In the genomic region with DNA sequence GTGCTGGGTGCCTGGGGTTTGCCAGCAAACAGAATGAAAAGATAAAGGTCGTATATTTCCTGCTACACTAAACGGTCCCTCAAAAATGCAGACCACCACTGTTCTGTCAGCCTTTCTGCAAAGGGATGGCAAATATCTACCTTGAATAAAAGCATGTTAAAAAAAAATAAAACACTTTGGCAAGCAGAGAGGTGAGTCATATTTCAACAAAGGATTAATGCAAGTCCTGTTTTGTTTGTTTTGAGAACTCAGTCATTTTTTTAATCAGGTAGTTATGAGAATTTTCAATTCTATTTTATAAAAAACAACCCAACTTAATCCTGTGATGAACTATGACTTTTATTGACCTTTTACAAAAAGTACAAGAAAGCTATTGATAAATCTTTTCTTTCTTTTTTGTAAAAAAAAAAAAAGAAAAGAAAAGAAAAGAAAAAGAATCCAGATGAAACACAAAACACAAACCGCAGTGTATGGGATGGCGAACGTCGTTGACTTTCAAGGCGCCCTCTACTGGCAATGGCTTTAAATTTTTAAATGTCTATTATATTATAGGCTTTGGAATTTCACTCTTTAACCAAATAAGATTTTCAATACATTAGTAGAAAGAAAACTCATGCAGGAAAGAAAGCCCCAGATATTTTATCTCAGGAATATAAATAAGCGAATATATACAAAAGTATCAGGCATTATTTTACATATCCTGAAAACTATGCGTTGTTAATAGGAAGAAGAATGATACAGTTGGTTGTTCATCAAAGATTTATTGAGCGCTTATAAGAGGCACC, we compare ENCODE assay signal across 8 cellular contexts.
A peak's percentile ranks its signal among the peaks of the same experiment; 100 is the strongest.
DNase-seq lines count a peak whose midpoint lies in the region; ATAC-seq, FAIRE-seq and TF ChIP-seq lines count a peak whose summit lies in the region.

No MANE protein-coding gene starts in this region.

- no peaks in the 10 kb centered on the region for H3K27me3 ChIP-seq in cardiac muscle cell
- H3K27me3 ChIP-seq in gastroesophageal sphincter: no peaks in the 10 kb centered on the region
- no peaks in the 10 kb centered on the region for H3K27me3 ChIP-seq in skeletal muscle tissue (ENCODE audit: control insufficient read depth in 3 of 3, insufficient read depth in 3 of 3, low read length in 3 of 3)

- peaks cover 0 to 2% of the 10 kb centered on the region in 2 donors for H3K36me3 Mint-ChIP-seq in activated T-cell treated with anti-CD3 and anti-CD28 coated beads, Interleukin-2, amount 50 U/mL, for 72 hours (ENCODE audit: insufficient read depth in 2 of 2)
- no peaks in the 10 kb centered on the region for H3K36me3 Mint-ChIP-seq in activated T-helper 2 cell treated with anti-CD3 and anti-CD28 coated beads, Interferon-gamma antibody, Interleukin-2, Interleukin-4, amounts not matched to agents 10 μg/mL and 5 μg/mL and 100 μg/mL, durations not matched to agents 14 hours and 24 hours and 36 hours (ENCODE audit: low read depth)

- H3K27ac ChIP-seq in cardiac muscle cell (no peak overlapping the region), gastroesophageal sphincter (peak overlapping the region in 1 of 4 donors; percentile 12), skeletal muscle tissue (ENCODE audit: low read depth, low read length) (no peak overlapping the region)

- no peak for TF ChIP-seq EP300 in gastroesophageal sphincter (IDR thresholded peaks at IDR 0.05)

- 28 to 30% methylated on average over 10 of the region's 10 CpGs for WGBS in gastroesophageal sphincter (ENCODE audit: low coverage in 1 of 2), 2 donors

- peaks cover 0 to 1% of the 10 kb centered on the region in 2 donors for H3K9me3 Mint-ChIP-seq in activated T-cell treated with anti-CD3 and anti-CD28 coated beads, Interleukin-2, amount 50 U/mL, for 72 hours
- H3K9me3 Mint-ChIP-seq in activated T-helper 2 cell treated with anti-CD3 and anti-CD28 coated beads, Interferon-gamma antibody, Interleukin-2, Interleukin-4, amounts not matched to agents 10 μg/mL and 5 μg/mL and 100 μg/mL, durations not matched to agents 14 hours and 24 hours and 36 hours: peaks cover 4% of the 10 kb centered on the region

- peak; percentile 69 for TF ChIP-seq CTCF in cardiac muscle cell (IDR thresholded peaks at IDR 0.05; ENCODE audit: low read depth, low read length)
- peak; percentile 41 to 60 (median 52) for TF ChIP-seq CTCF in gastroesophageal sphincter (IDR thresholded peaks at IDR 0.05)

- H3K9me3 ChIP-seq in cardiac muscle cell (ENCODE audit: low read depth): no peaks in the 10 kb centered on the region
- no peaks in the 10 kb centered on the region for H3K9me3 ChIP-seq in gastroesophageal sphincter
- H3K9me3 ChIP-seq in skeletal muscle tissue (ENCODE audit: control insufficient read depth in 3 of 3, low read length in 3 of 3): no peaks in the 10 kb centered on the region

- peak; percentile 50 to 70 for DNase-seq in cardiac muscle cell (ENCODE audit: low read depth in 1 of 2, low spot score in 1 of 2)
- DNase-seq in cardiac septum (ENCODE audit: low spot score): no peak
- DNase-seq in NCI-H2171 (lab: John Stamatoyannopoulos, UW): peak; percentile 18
- DNase-seq in activated T-cell treated with anti-CD3 and anti-CD28 coated beads, Interleukin-2, amount 50 U/mL, for 72 hours: peak; percentile 37 to 43
- DNase-seq in activated T-helper 2 cell treated with anti-CD3 and anti-CD28 coated beads, Interferon-gamma antibody, Interleukin-2, Interleukin-4, amounts not matched to agents 10 μg/mL and 5 μg/mL and 100 μg/mL, durations not matched to agents 14 hours and 24 hours and 36 hours (ENCODE audit: low spot score): no peak
- DNase-seq in HTR-8/SVneo (ENCODE audit: insufficient read length, low spot score): no peak

- peak overlapping the region in 1 of 2 donors; percentile 48 for H3K4me3 Mint-ChIP-seq in activated T-cell treated with anti-CD3 and anti-CD28 coated beads, Interleukin-2, amount 50 U/mL, for 72 hours
- H3K4me3 Mint-ChIP-seq in activated T-helper 2 cell treated with anti-CD3 and anti-CD28 coated beads, Interferon-gamma antibody, Interleukin-2, Interleukin-4, amounts not matched to agents 10 μg/mL and 5 μg/mL and 100 μg/mL, durations not matched to agents 14 hours and 24 hours and 36 hours (ENCODE audit: low read depth): no peak overlapping the region

- peak overlapping the region in 2 of 3 donors; percentile 9 to 35 for H3K9ac ChIP-seq in skeletal muscle tissue (ENCODE audit: low read depth in 1 of 3, low read length in 3 of 3)

- H3K4me1 ChIP-seq in cardiac muscle cell (ENCODE audit: low read depth): no peaks in the 10 kb centered on the region
- peaks cover 0 to 8% (median 3%) of the 10 kb centered on the region in 3 donors for H3K4me1 ChIP-seq in gastroesophageal sphincter
- peaks cover 0 to 3% (median 0%) of the 10 kb centered on the region in 3 donors for H3K4me1 ChIP-seq in skeletal muscle tissue (ENCODE audit: control insufficient read depth in 3 of 3, insufficient read depth in 3 of 3, low read length in 3 of 3)

- H3K36me3 ChIP-seq in cardiac muscle cell (no peaks in the 10 kb centered on the region), gastroesophageal sphincter (no peaks in the 10 kb centered on the region), skeletal muscle tissue (ENCODE audit: control insufficient read depth in 3 of 3, insufficient read depth in 3 of 3, low read length in 3 of 3) (no peaks in the 10 kb centered on the region)

- FAIRE-seq in HTR-8/SVneo (lab: Jason Lieb, UNC): no peak

- no peak overlapping the region for H3K4me3 ChIP-seq in cardiac muscle cell
- H3K4me3 ChIP-seq in gastroesophageal sphincter: no peak overlapping the region
- no peak overlapping the region for H3K4me3 ChIP-seq in skeletal muscle tissue (ENCODE audit: low read length in 3 of 3)

- intact Hi-C loops in cardiac septum (cut with DNase I): no loop called here
- intact Hi-C loops in activated T-helper 2 cell treated with anti-CD3 and anti-CD28 coated beads, Interferon-gamma antibody, Interleukin-2, Interleukin-4, amounts not matched to agents 10 μg/mL and 5 μg/mL and 100 μg/mL, durations not matched to agents 14 hours and 24 hours and 36 hours (cut with micrococcal nuclease): loop anchor here (1.0 to 2.0 kb wide), 3 partner anchors 30 to 162 kb away; no protein-coding TSS in a partner anchor

- no peak for TF ChIP-seq POLR2A in gastroesophageal sphincter (IDR thresholded peaks at IDR 0.05)

- peaks cover 10% of the 10 kb centered on the region for H3K4me1 Mint-ChIP-seq in activated T-cell treated with anti-CD3 and anti-CD28 coated beads, Interleukin-2, amount 50 U/mL, for 72 hours (ENCODE audit: low read depth)
- peaks cover 9% of the 10 kb centered on the region for H3K4me1 Mint-ChIP-seq in activated T-helper 2 cell treated with anti-CD3 and anti-CD28 coated beads, Interferon-gamma antibody, Interleukin-2, Interleukin-4, amounts not matched to agents 10 μg/mL and 5 μg/mL and 100 μg/mL, durations not matched to agents 14 hours and 24 hours and 36 hours (ENCODE audit: low read depth)

- H3K27me3 Mint-ChIP-seq in activated T-cell treated with anti-CD3 and anti-CD28 coated beads, Interleukin-2, amount 50 U/mL, for 72 hours (ENCODE audit: low read depth): peaks cover 6% of the 10 kb centered on the region
- H3K27me3 Mint-ChIP-seq in activated T-helper 2 cell treated with anti-CD3 and anti-CD28 coated beads, Interferon-gamma antibody, Interleukin-2, Interleukin-4, amounts not matched to agents 10 μg/mL and 5 μg/mL and 100 μg/mL, durations not matched to agents 14 hours and 24 hours and 36 hours (ENCODE audit: low read depth): no peaks in the 10 kb centered on the region

- ATAC-seq in activated T-cell treated with anti-CD3 and anti-CD28 coated beads, Interleukin-2, amount 50 U/mL, for 72 hours (replicated peaks in 1 of 2): peak; percentile 54 to 64
- no peak for ATAC-seq in gastroesophageal sphincter

- no peak overlapping the region for H3K27ac Mint-ChIP-seq in activated T-cell treated with anti-CD3 and anti-CD28 coated beads, Interleukin-2, amount 50 U/mL, for 72 hours
- H3K27ac Mint-ChIP-seq in activated T-helper 2 cell treated with anti-CD3 and anti-CD28 coated beads, Interferon-gamma antibody, Interleukin-2, Interleukin-4, amounts not matched to agents 10 μg/mL and 5 μg/mL and 100 μg/mL, durations not matched to agents 14 hours and 24 hours and 36 hours: no peak overlapping the region

Comparison
In these comparisons a context has a peak if more than half of its experiments do, and no peak if none do; other contexts are left out.
1. DNase-seq: peak in cardiac muscle cell (2 of 2), NCI-H2171 (single experiment) and activated T-cell treated with anti-CD3 and anti-CD28 coated beads, Interleukin-2, amount 50 U/mL, for 72 hours (2 of 2); none in cardiac septum (single experiment), activated T-helper 2 cell treated with anti-CD3 and anti-CD28 coated beads, Interferon-gamma antibody, Interleukin-2, Interleukin-4, amounts not matched to agents 10 μg/mL and 5 μg/mL and 100 μg/mL, durations not matched to agents 14 hours and 24 hours and 36 hours (single experiment) and HTR-8/SVneo (single experiment).